In genomic region chr17:27473748-27474609, GRCh38 we compare ENCODE assay signal across 8 cellular contexts. TPM values are rescaled to one million over a fixed set of nuclear protein-coding genes. Genes with fewer than 3 reads are reported as not detected.
DNase-seq lines count a peak whose midpoint lies in the region; ATAC-seq, FAIRE-seq and TF ChIP-seq lines count a peak whose summit lies in the region.

No MANE protein-coding gene starts in this region.

- peaks cover 7% of the 10 kb centered on the region; the same call in 1 of the 2 replicates for H4K20me1 ChIP-seq in OCI-LY3 (ENCODE audit: insufficient read depth, low read length)

- no peak overlapping the region for H3K56ac ChIP-seq in mesendoderm (ENCODE audit: low read length)

- TF ChIP-seq CTCF in GM06990 (IDR thresholded peaks at IDR 0.05; ENCODE audit: insufficient read depth, low read length, poor library complexity, severe bottlenecking) (no peak), OCI-LY3 (IDR thresholded peaks at IDR 0.05; ENCODE audit: low read depth, low read length) (no peak), suprapubic skin (IDR thresholded peaks at IDR 0.05) (no peak)

- H3K9ac ChIP-seq in OCI-LY3 (ENCODE audit: low read length), result no peak overlapping the region
- peak overlapping the region; percentile 9 for H3K9ac ChIP-seq in mesendoderm (ENCODE audit: low read length)

- TF ChIP-seq POLR2A in suprapubic skin (IDR thresholded peaks at IDR 0.05), result no peak

- H2BK15ac ChIP-seq in mesendoderm (replicated peaks; ENCODE audit: low read depth), result no peak overlapping the region

- no peak overlapping the region for H3K4ac ChIP-seq in mesendoderm (ENCODE audit: low read depth, low read length)

- ATAC-seq in HG02588 (IDR thresholded peaks at IDR 0.05; ENCODE audit: unreplicated experiment), result peak; percentile 33

- FAIRE-seq in HTR-8/SVneo (lab: Jason Lieb, UNC), result no peak

- no peak overlapping the region for H2BK5ac ChIP-seq in mesendoderm (ENCODE audit: low read length)

- H4K5ac ChIP-seq in mesendoderm (ENCODE audit: low read length), result no peak overlapping the region

- peak overlapping the region; percentile 38; the same call in 1 of the 2 replicates for H3K4me3 ChIP-seq in GM06990 (replicated peaks; ENCODE audit: low read depth, low read length)
- H3K4me3 ChIP-seq in OCI-LY3 (ENCODE audit: low read length), result peak overlapping the region; percentile 13; the same call in 1 of the 2 replicates
- H3K4me3 ChIP-seq in mesendoderm (ENCODE audit: low read length), result no peak overlapping the region
- H3K4me3 ChIP-seq in suprapubic skin, result no peak overlapping the region

- H2AK5ac ChIP-seq in mesendoderm (ENCODE audit: low read length), result peak overlapping the region; percentile 39

- H3K79me2 ChIP-seq in OCI-LY3 (ENCODE audit: low read length) (no peaks in the 10 kb centered on the region), mesendoderm (ENCODE audit: control insufficient read depth, insufficient read depth, low read length) (peaks cover 73% of the 10 kb centered on the region)

- peaks cover 45% of the 10 kb centered on the region for H3K79me1 ChIP-seq in mesendoderm (ENCODE audit: low read length)

- H3K9me3 ChIP-seq in OCI-LY3 (ENCODE audit: insufficient read depth, low read length) (no peaks in the 10 kb centered on the region), suprapubic skin (no peaks in the 10 kb centered on the region)

- H3K4me2 ChIP-seq in OCI-LY3 (ENCODE audit: low read length), result peak overlapping the region; percentile 45
- H3K4me2 ChIP-seq in mesendoderm (ENCODE audit: low read length), result no peak overlapping the region

- no peak overlapping the region for H4K8ac ChIP-seq in mesendoderm (ENCODE audit: low read depth, low read length)

- no peaks in the 10 kb centered on the region for H3K27me3 ChIP-seq in GM06990 (replicated peaks; ENCODE audit: control insufficient read depth, insufficient read depth, low read length)
- H3K27me3 ChIP-seq in OCI-LY3 (ENCODE audit: low read depth, low read length), result peaks cover 26% of the 10 kb centered on the region
- H3K27me3 ChIP-seq in mesendoderm (ENCODE audit: insufficient read depth, low read length, poor library complexity), result no peaks in the 10 kb centered on the region
- H3K27me3 ChIP-seq in suprapubic skin, result no peaks in the 10 kb centered on the region

- peak overlapping the region; percentile 7; the same call in 1 of the 2 replicates for H2AFZ ChIP-seq in OCI-LY3 (ENCODE audit: low read depth, low read length)

- H2BK120ac ChIP-seq in mesendoderm (ENCODE audit: low read depth, low read length), result no peak overlapping the region

- H3K27ac ChIP-seq in OCI-LY3 (ENCODE audit: low read length) (no peak overlapping the region), mesendoderm (ENCODE audit: low read depth, low read length) (peak overlapping the region; percentile 9), suprapubic skin (peak overlapping the region; percentile 4)

- no peak overlapping the region for H3K18ac ChIP-seq in mesendoderm (ENCODE audit: low read length)

- no peak overlapping the region for H3K23ac ChIP-seq in mesendoderm (ENCODE audit: low read length)

- WGBS in mesendoderm (ENCODE audit: extremely low coverage, insufficient coverage, low lambda C conversion rate), result no CpG with 5 or more reads among the region's 8 CpGs
- WGBS in suprapubic skin, result 61% methylated on average over 8 of the region's 8 CpGs

- TF ChIP-seq EP300 in suprapubic skin (IDR thresholded peaks at IDR 0.05), result no peak

- H3K4me1 ChIP-seq in OCI-LY3 (ENCODE audit: low read length) (peaks cover 53% of the 10 kb centered on the region), mesendoderm (ENCODE audit: control insufficient read depth, low read depth, low read length) (peaks cover 14% of the 10 kb centered on the region), suprapubic skin (peaks cover 65% of the 10 kb centered on the region)

- DNase-seq in GM06990 (ENCODE audit: extremely low read depth, insufficient read length) (peak; percentile 73), mesendoderm (peak; percentile 75), suprapubic skin (ENCODE audit: low spot score in 2 of 2) (no peak), NCI-H748 treated with DMSO at 0.1 percent for 48 hours (lab: John Stamatoyannopoulos, UW) (no peak), HTR-8/SVneo (ENCODE audit: insufficient read length, low spot score) (no peak)
- peak; percentile 44 for DNase-seq in activated effector memory CD4-positive, alpha-beta T cell treated with Interleukin-2 at 50 U/mL for 16 hours

- H3K36me3 ChIP-seq in GM06990 (ENCODE audit: control insufficient read depth, insufficient read depth, low read length) (no peaks in the 10 kb centered on the region), OCI-LY3 (replicated peaks; ENCODE audit: low read depth, low read length) (no peaks in the 10 kb centered on the region), mesendoderm (ENCODE audit: control insufficient read depth, insufficient read depth, low read length) (no peaks in the 10 kb centered on the region), suprapubic skin (no peaks in the 10 kb centered on the region)

RNA-seq across cellular contexts. Expression of gene KSR1, which starts 17.7 kb away (rescaled TPM):
- polyA plus RNA-seq in mesendoderm (2013, experiment 1 of 2), result 36.6 TPM
- polyA plus RNA-seq in mesendoderm (2013, experiment 2 of 2), result 34.5 TPM
- total RNA-seq in suprapubic skin, result 10 to 100 TPM; 38.1 to 54.0 (median 49.5) TPM

Comparison
In these comparisons a context has a peak if more than half of its experiments do, and no peak if none do; other contexts are left out.
1. DNase-seq: peak in GM06990 (single experiment), activated effector memory CD4-positive, alpha-beta T cell treated with Interleukin-2 at 50 U/mL for 16 hours (single experiment) and mesendoderm (single experiment); none in suprapubic skin (0 of 2), NCI-H748 treated with DMSO at 0.1 percent for 48 hours (single experiment) and HTR-8/SVneo (single experiment).
2. H3K4me3 ChIP-seq: peak in GM06990 (single experiment) and OCI-LY3 (single experiment); none in mesendoderm (single experiment) and suprapubic skin (single experiment).